1 cellular context compared by ENCODE assay signal in the genomic region with DNA sequence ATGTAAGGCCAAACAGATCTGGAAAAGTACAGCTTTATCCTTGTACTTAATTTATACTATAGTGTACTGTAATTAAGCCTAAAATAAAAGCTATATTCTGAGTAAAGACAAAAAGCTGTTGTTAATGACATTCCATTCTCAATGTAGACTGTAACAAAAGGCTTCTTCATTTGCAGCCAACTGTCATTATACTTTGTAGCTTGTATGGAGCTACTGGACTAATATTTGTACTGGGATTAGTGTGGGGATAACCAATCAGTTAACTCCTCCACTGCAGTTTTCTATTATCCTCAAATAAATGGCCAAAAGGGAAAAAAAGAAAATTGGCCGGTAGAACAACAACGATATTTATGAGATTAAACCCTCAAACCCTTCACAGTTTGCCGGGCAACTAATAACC.
TF ChIP-seq lines count a peak whose summit lies in the region.

No MANE protein-coding gene starts in this region.

TF ChIP-seq in HepG2, 621 proteins besides CTCF, POLR2A, EP300 and RAD21 (continued from another document and continues in another):
- TF ChIP-seq NFAT5 (CRISPR knock-in tag; IDR thresholded peaks at IDR 0.05) (no peak), HDAC1 (CRISPR knock-in tag; IDR thresholded peaks at IDR 0.05) (no peak), GPN1 (CRISPR knock-in tag; IDR thresholded peaks at IDR 0.05; ENCODE audit: borderline replicate concordance) (no peak), SOX13 (IDR thresholded peaks at IDR 0.05) (peak; percentile 76; the same call in 1 of the 2 replicates), SOX13 (CRISPR knock-in tag; conservative IDR thresholded peaks at IDR 0.05 in 1 of 2, IDR thresholded peaks at IDR 0.05 in 1 of 2) (peak in 1 of 2 experiments; percentile 97; a peak in 2 of 4 replicates), MAF1 (CRISPR knock-in tag; IDR thresholded peaks at IDR 0.05; ENCODE audit: borderline replicate concordance) (no peak), ZSCAN30 (CRISPR knock-in tag; IDR thresholded peaks at IDR 0.05) (no peak), ZNF761 (CRISPR knock-in tag; conservative IDR thresholded peaks at IDR 0.05) (no peak), PLRG1 (conservative IDR thresholded peaks at IDR 0.05) (no peak), FOXA3 (CRISPR knock-in tag; IDR thresholded peaks at IDR 0.05) (peak; percentile 73), FOXO1 (CRISPR knock-in tag; IDR thresholded peaks at IDR 0.05) (no peak; the same call in 1 of the 2 replicates), ZSCAN12 (CRISPR knock-in tag; IDR thresholded peaks at IDR 0.05) (no peak), ZNF292 (CRISPR knock-in tag; IDR thresholded peaks at IDR 0.05; ENCODE audit: borderline replicate concordance, low read depth) (0 out of 2 replicates have a peak, but pooled peaks have one; percentile 26), ZNF30 (CRISPR knock-in tag; IDR thresholded peaks at IDR 0.05) (no peak), ISL2 (CRISPR knock-in tag; IDR thresholded peaks at IDR 0.05) (peak; percentile 94), ZNF652 (CRISPR knock-in tag; IDR thresholded peaks at IDR 0.05; ENCODE audit: borderline replicate concordance, low read depth) (peak; percentile 88), HINFP (CRISPR knock-in tag; IDR thresholded peaks at IDR 0.05; ENCODE audit: low read depth) (no peak), ZFP41 (CRISPR knock-in tag; IDR thresholded peaks at IDR 0.05; ENCODE audit: borderline replicate concordance) (no peak), NRL (CRISPR knock-in tag; IDR thresholded peaks at IDR 0.05; ENCODE audit: borderline replicate concordance) (no peak), MIXL1 (CRISPR knock-in tag; IDR thresholded peaks at IDR 0.05) (peak; percentile 49; the same call in 1 of the 2 replicates), PPARG (CRISPR knock-in tag; conservative IDR thresholded peaks at IDR 0.05) (peak; percentile 53), SNAPC5 (CRISPR knock-in tag; IDR thresholded peaks at IDR 0.05; ENCODE audit: borderline replicate concordance) (no peak), KDM3A (CRISPR knock-in tag; IDR thresholded peaks at IDR 0.05; ENCODE audit: low read depth) (no peak), RARG (CRISPR knock-in tag; IDR thresholded peaks at IDR 0.05; ENCODE audit: low read depth) (no peak), ZNF564 (CRISPR knock-in tag; IDR thresholded peaks at IDR 0.05) (no peak), FOXO4 (CRISPR knock-in tag; conservative IDR thresholded peaks at IDR 0.05) (no peak), ATF3 (CRISPR knock-in tag; IDR thresholded peaks at IDR 0.05) (no peak), ZNF24 (IDR thresholded peaks at IDR 0.05) (no peak), CREBL2 (CRISPR knock-in tag; IDR thresholded peaks at IDR 0.05; ENCODE audit: borderline replicate concordance) (no peak), CHCHD3 (CRISPR knock-in tag; IDR thresholded peaks at IDR 0.05) (no peak), ZNF441 (CRISPR knock-in tag; IDR thresholded peaks at IDR 0.05; ENCODE audit: borderline replicate concordance) (no peak), HHEX (CRISPR knock-in tag; IDR thresholded peaks at IDR 0.05) (peak; percentile 40; the same call in 1 of the 2 replicates), KDM5A (IDR thresholded peaks at IDR 0.05; ENCODE audit: borderline replicate concordance, low read length) (peak; percentile 36; the same call in 1 of the 2 replicates), ZNF18 (CRISPR knock-in tag; IDR thresholded peaks at IDR 0.05; ENCODE audit: insufficient replicate concordance) (no peak)
- TF ChIP-seq, protein P1, sequence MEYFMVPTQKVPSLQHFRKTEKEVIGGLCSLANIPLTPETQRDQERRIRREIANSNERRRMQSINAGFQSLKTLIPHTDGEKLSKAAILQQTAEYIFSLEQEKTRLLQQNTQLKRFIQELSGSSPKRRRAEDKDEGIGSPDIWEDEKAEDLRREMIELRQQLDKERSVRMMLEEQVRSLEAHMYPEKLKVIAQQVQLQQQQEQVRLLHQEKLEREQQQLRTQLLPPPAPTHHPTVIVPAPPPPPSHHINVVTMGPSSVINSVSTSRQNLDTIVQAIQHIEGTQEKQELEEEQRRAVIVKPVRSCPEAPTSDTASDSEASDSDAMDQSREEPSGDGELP (IDR thresholded peaks at IDR 0.05; ENCODE audit: borderline replicate concordance, low read depth), result no peak
- TF ChIP-seq, protein P2, sequence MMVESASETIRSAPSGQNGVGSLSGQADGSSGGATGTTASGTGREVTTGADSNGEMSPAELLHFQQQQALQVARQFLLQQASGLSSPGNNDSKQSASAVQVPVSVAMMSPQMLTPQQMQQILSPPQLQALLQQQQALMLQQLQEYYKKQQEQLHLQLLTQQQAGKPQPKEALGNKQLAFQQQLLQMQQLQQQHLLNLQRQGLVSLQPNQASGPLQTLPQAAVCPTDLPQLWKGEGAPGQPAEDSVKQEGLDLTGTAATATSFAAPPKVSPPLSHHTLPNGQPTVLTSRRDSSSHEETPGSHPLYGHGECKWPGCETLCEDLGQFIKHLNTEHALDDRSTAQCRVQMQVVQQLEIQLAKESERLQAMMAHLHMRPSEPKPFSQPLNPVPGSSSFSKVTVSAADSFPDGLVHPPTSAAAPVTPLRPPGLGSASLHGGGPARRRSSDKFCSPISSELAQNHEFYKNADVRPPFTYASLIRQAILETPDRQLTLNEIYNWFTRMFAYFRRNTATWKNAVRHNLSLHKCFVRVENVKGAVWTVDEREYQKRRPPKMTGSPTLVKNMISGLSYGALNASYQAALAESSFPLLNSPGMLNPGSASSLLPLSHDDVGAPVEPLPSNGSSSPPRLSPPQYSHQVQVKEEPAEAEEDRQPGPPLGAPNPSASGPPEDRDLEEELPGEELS (CRISPR knock-in tag; IDR thresholded peaks at IDR 0.05), result peak; percentile 78
- TF ChIP-seq, protein P3, sequence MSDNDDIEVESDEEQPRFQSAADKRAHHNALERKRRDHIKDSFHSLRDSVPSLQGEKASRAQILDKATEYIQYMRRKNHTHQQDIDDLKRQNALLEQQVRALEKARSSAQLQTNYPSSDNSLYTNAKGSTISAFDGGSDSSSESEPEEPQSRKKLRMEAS (IDR thresholded peaks at IDR 0.05), result no peak
- TF ChIP-seq, protein P4, sequence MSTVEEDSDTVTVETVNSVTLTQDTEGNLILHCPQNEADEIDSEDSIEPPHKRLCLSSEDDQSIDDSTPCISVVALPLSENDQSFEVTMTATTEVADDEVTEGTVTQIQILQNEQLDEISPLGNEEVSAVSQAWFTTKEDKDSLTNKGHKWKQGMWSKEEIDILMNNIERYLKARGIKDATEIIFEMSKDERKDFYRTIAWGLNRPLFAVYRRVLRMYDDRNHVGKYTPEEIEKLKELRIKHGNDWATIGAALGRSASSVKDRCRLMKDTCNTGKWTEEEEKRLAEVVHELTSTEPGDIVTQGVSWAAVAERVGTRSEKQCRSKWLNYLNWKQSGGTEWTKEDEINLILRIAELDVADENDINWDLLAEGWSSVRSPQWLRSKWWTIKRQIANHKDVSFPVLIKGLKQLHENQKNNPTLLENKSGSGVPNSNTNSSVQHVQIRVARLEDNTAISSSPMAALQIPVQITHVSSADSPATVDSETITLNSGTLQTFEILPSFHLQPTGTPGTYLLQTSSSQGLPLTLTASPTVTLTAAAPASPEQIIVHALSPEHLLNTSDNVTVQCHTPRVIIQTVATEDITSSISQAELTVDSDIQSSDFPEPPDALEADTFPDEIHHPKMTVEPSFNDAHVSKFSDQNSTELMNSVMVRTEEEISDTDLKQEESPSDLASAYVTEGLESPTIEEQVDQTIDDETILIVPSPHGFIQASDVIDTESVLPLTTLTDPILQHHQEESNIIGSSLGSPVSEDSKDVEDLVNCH (CRISPR knock-in tag; IDR thresholded peaks at IDR 0.05), result no peak
- TF ChIP-seq, protein P5, sequence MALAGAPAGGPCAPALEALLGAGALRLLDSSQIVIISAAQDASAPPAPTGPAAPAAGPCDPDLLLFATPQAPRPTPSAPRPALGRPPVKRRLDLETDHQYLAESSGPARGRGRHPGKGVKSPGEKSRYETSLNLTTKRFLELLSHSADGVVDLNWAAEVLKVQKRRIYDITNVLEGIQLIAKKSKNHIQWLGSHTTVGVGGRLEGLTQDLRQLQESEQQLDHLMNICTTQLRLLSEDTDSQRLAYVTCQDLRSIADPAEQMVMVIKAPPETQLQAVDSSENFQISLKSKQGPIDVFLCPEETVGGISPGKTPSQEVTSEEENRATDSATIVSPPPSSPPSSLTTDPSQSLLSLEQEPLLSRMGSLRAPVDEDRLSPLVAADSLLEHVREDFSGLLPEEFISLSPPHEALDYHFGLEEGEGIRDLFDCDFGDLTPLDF (CRISPR knock-in tag; IDR thresholded peaks at IDR 0.05), result no peak; the same call in 1 of the 2 replicates
